In genomic region chr1:192826791-192827477, GRCh38 we compare ENCODE assay signal across 13 cellular contexts. TPM values are rescaled to one million over a fixed set of nuclear protein-coding genes. Genes with fewer than 3 reads are reported as not detected.
A peak's percentile ranks its signal among the peaks of the same experiment; 100 is the strongest.
DNase-seq lines count a peak whose midpoint lies in the region; ATAC-seq and TF ChIP-seq lines count a peak whose summit lies in the region.
"Had no signal": no experiment of that assay in that cellular context is flagged by ENCODE, and none has a peak within 500 bp of the region (broad histone marks: within the 10 kb centered on the region; RNA-seq: fewer than 3 reads in every experiment).

No MANE protein-coding gene starts in this region.

- no peak overlapping the region for H3K27ac ChIP-seq in body of pancreas
- H3K27ac ChIP-seq: gastroesophageal sphincter, PC-9, VCaP had no signal

- WGBS in body of pancreas, 2 donors: 56 to 70% methylated on average over 4 of the region's 4 CpGs

- DNase-seq in body of pancreas (no peak), mesothelial cell of epicardium (ENCODE audit: low spot score in 2 of 2, unreplicated experiment in 2 of 2) (no peak), 8988T (no peak), GM19238 (ENCODE audit: insufficient read length, low spot score) (no peak), hypothalamus (lab: John Stamatoyannopoulos, UW) (no peak)
- no peak for DNase-seq in stimulated activated naive CD4-positive, alpha-beta T cell treated with Interleukin-2 at 50 U/mL for 16 hours (lab: John Stamatoyannopoulos, UW)
- DNase-seq: activated T-cell treated with anti-CD3 and anti-CD28 coated beads, Interleukin-2, amount 50 U/mL, for 24 hours; NCI-H146 had no signal

- peak; percentile 88 for ATAC-seq in GM19351 (IDR thresholded peaks at IDR 0.05; ENCODE audit: unreplicated experiment)
- ATAC-seq in HG03432 (IDR thresholded peaks at IDR 0.05; ENCODE audit: unreplicated experiment): peak; percentile 86
- ATAC-seq in body of pancreas: peak; percentile 42
- ATAC-seq: gastroesophageal sphincter had no signal

- H3K27ac Mint-ChIP-seq in mesothelial cell of epicardium: peak overlapping the region; percentile 75
- H3K27ac Mint-ChIP-seq: activated T-cell treated with anti-CD3 and anti-CD28 coated beads, Interleukin-2, amount 50 U/mL, for 24 hours had no signal

- no peaks in the 10 kb centered on the region for H3K4me1 ChIP-seq in body of pancreas

- no peak overlapping the region for H3K4me3 ChIP-seq in body of pancreas
- H3K4me3 ChIP-seq: gastroesophageal sphincter, PC-9 had no signal

- H3K4me1 Mint-ChIP-seq in mesothelial cell of epicardium: peaks cover 35% of the 10 kb centered on the region

- no peaks in the 10 kb centered on the region for H3K36me3 ChIP-seq in body of pancreas (replicated peaks in 1 of 2; ENCODE audit: insufficient read depth in 1 of 2, low read depth in 2 of 2)
- H3K36me3 ChIP-seq: gastroesophageal sphincter had no signal

- H3K36me3 Mint-ChIP-seq in mesothelial cell of epicardium: no peaks in the 10 kb centered on the region

- intact Hi-C loops in body of pancreas (cut with DNase I): no loop called here

- H3K9me3 Mint-ChIP-seq in mesothelial cell of epicardium: peaks cover 3% of the 10 kb centered on the region
- H3K9me3 Mint-ChIP-seq: activated T-cell treated with anti-CD3 and anti-CD28 coated beads, Interleukin-2, amount 50 U/mL, for 24 hours had no signal

- no peak overlapping the region for H3K4me3 Mint-ChIP-seq in mesothelial cell of epicardium
- H3K4me3 Mint-ChIP-seq: activated T-cell treated with anti-CD3 and anti-CD28 coated beads, Interleukin-2, amount 50 U/mL, for 24 hours had no signal

- TF ChIP-seq CTCF in body of pancreas (IDR thresholded peaks at IDR 0.05): no peak
- no peak for TF ChIP-seq CTCF in mesothelial cell of epicardium (IDR thresholded peaks at IDR 0.05; ENCODE audit: unreplicated experiment)

- H3K9me3 ChIP-seq in body of pancreas: no peaks in the 10 kb centered on the region
- H3K9me3 ChIP-seq: gastroesophageal sphincter had no signal

- no peak for TF ChIP-seq POLR2A in body of pancreas (IDR thresholded peaks at IDR 0.05)

- no peaks in the 10 kb centered on the region for H3K27me3 Mint-ChIP-seq in mesothelial cell of epicardium (ENCODE audit: low read depth)

- no peaks in the 10 kb centered on the region for H3K27me3 ChIP-seq in body of pancreas
- H3K27me3 ChIP-seq: gastroesophageal sphincter had no signal

RNA-seq across cellular contexts. Expression of gene RGS2, which starts 18.1 kb away (rescaled TPM):
- total RNA-seq in body of pancreas (10 to 100 TPM; 14.5 to 32.7 TPM), mesothelial cell of epicardium (51.6 to 55.2 TPM (median 54.4 TPM) in 3 replicates)
